ENCODE assay signal across 8 cellular contexts in the genomic region with DNA sequence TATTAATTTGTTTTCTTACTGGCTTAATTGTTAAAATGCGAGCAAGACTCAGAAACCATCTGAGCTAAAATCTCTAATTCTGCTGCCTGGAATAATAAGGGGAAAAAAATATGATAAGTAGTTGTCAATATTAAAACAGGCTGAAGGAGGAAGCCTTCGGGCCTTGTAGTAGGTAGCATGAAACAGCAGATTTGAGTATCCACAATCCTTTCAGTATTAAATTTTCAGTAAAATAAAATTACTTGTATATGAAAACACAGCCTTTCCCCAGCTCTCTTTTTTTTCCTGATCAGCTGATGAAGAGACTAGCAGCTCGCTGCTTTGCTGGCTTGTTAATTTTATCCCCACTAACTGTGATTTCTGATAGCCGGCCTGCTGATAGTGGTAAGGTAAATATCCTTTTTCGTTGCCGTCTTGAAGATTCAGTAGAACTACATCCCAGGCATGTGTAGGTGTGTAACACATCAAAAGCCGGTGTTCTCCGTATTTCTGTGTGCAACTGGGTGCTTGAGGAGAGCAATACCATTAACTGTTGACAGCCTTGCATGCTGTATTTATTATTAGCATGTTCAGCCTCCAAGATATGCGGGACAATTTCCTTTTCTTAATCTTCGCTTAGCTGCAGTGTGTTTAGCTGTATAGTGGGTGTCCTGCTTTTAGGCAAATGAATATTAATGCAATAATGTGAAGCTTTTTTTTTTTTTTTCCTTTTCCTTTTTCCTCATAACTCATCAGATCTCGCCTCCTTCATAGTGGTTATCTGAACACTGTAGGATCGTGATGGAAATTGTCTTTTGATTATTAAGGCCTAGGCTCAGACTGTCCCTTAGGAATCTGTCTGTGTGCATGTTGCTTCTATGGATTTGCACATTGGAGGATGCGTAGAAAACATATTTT.
A peak's percentile ranks its signal among the peaks of the same experiment; 100 is the strongest.
DNase-seq lines count a peak whose midpoint lies in the region; ATAC-seq and TF ChIP-seq lines count a peak whose summit lies in the region.

No MANE protein-coding gene starts in this region.

- no peaks in the 10 kb centered on the region for H3K9me3 Mint-ChIP-seq in effector memory CD8-positive, alpha-beta T cell
- H3K9me3 Mint-ChIP-seq in natural killer cell = no peaks in the 10 kb centered on the region

- peak overlapping the region; percentile 90 for H2AFZ ChIP-seq in PC-3 (ENCODE audit: low read length)

- H3K4me1 Mint-ChIP-seq in effector memory CD8-positive, alpha-beta T cell (ENCODE audit: low read depth in 2 of 2) = peaks cover 32 to 67% of the 10 kb centered on the region in 2 donors
- peaks cover 66 to 75% of the 10 kb centered on the region in 2 donors for H3K4me1 Mint-ChIP-seq in natural killer cell

- intact Hi-C loops in PC-3 (cut with micrococcal nuclease) (loop anchor here (5.0 to 10.0 kb wide), 2 partner anchors 83 to 145 kb away; a partner anchor contains a TSS), natural killer cell (cut with micrococcal nuclease) (loop anchor here (10.0 kb wide), 2 partner anchors 145 to 685 kb away; a partner anchor contains a TSS)

- peak overlapping the region; percentile 77 for H3K27ac ChIP-seq in PC-3 (ENCODE audit: low read length)

- peak overlapping the region in 1 of 2 donors; percentile 10 for H3K27ac Mint-ChIP-seq in effector memory CD8-positive, alpha-beta T cell
- H3K27ac Mint-ChIP-seq in natural killer cell = peak overlapping the region; percentile 80 to 87

- peaks cover 25% of the 10 kb centered on the region for H3K36me3 Mint-ChIP-seq in effector memory CD8-positive, alpha-beta T cell (ENCODE audit: insufficient read depth)
- no peaks in the 10 kb centered on the region for H3K36me3 Mint-ChIP-seq in natural killer cell

- H3K9ac ChIP-seq in PC-3 (ENCODE audit: low read length) = peak overlapping the region; percentile 87

- H3K4me3 ChIP-seq in GM12864 (ENCODE audit: low read depth, low read length) = peak overlapping the region; percentile 22
- peak overlapping the region; percentile 78 for H3K4me3 ChIP-seq in PC-3 (ENCODE audit: low read length)

- no peaks in the 10 kb centered on the region for H3K27me3 ChIP-seq in PC-3 (ENCODE audit: low read length)

- no peaks in the 10 kb centered on the region for H3K9me2 ChIP-seq in PC-3 (replicated peaks; ENCODE audit: low read length)

- peaks cover 22% of the 10 kb centered on the region for H3K4me1 ChIP-seq in PC-3 (ENCODE audit: insufficient read depth, low read length)

- H3F3A ChIP-seq in PC-3 (ENCODE audit: low read length, unreplicated experiment) = no peaks in the 10 kb centered on the region

- TF ChIP-seq CTCF in GM12864 (IDR thresholded peaks at IDR 0.05; ENCODE audit: low read depth, low read length, missing control alignments) = no peak
- TF ChIP-seq CTCF in PC-3 (conservative IDR thresholded peaks at IDR 0.05; ENCODE audit: low read depth, low read length) = no peak
- TF ChIP-seq CTCF in natural killer cell (IDR thresholded peaks at IDR 0.05) = no peak

- no peak for DNase-seq in GM12864 (ENCODE audit: low read depth)
- DNase-seq in PC-3 = peak; percentile 20
- DNase-seq in effector memory CD8-positive, alpha-beta T cell = no peak
- DNase-seq in natural killer cell = no peak
- no peak for DNase-seq in AML-193 (lab: John Stamatoyannopoulos, UW)

- no peaks in the 10 kb centered on the region for H4K20me1 ChIP-seq in PC-3 (ENCODE audit: low read length)

- CTCF ChIA-PET in PC-3 (lab: Charles Lee) = no interaction called here

- no peaks in the 10 kb centered on the region for H3K9me3 ChIP-seq in PC-3 (ENCODE audit: low read length)

- H3K27me3 Mint-ChIP-seq in effector memory CD8-positive, alpha-beta T cell = no peaks in the 10 kb centered on the region
- no peaks in the 10 kb centered on the region for H3K27me3 Mint-ChIP-seq in natural killer cell (ENCODE audit: low read depth in 2 of 2)

- H3K79me2 ChIP-seq in PC-3 (ENCODE audit: low read length) = peaks cover 10% of the 10 kb centered on the region

- ATAC-seq in PC-3 (peak; percentile 44), natural killer cell (peak in 1 of 3 donors; percentile 38), GM18861 (IDR thresholded peaks at IDR 0.05; ENCODE audit: unreplicated experiment) (no peak), GM18867 (IDR thresholded peaks at IDR 0.05; ENCODE audit: unreplicated experiment) (no peak), GM18511 (IDR thresholded peaks at IDR 0.05; ENCODE audit: unreplicated experiment) (no peak)
- no peak for ATAC-seq in effector memory CD8-positive, alpha-beta T cell (replicated peaks)

- no TSS peak for BruUV-seq in PC-3 (replicated peaks; lab: Mats Ljungman, UMichigan)

- H3K36me3 ChIP-seq in PC-3 (ENCODE audit: low read depth, low read length) = no peaks in the 10 kb centered on the region

- POLR2A ChIA-PET in PC-3 (lab: Charles Lee; ENCODE audit: unreplicated experiment) = no interaction called here

- H3K4me2 ChIP-seq in PC-3 (ENCODE audit: low read length) = peak overlapping the region; percentile 100

- peak overlapping the region; percentile 43 to 45 for H3K4me3 Mint-ChIP-seq in effector memory CD8-positive, alpha-beta T cell
- H3K4me3 Mint-ChIP-seq in natural killer cell = peak overlapping the region; percentile 85
